Comparison of ENCODE assay signal across 12 cellular contexts in genomic region chr7:18497800-18498199, GRCh38. TPM values are rescaled to one million over a fixed set of nuclear protein-coding genes. Genes with fewer than 3 reads are reported as not detected.
DNase-seq lines count a peak whose midpoint lies in the region; ATAC-seq and TF ChIP-seq lines count a peak whose summit lies in the region.
"Had no signal": no experiment of that assay in that cellular context is flagged by ENCODE, and none has a peak within 500 bp of the region (broad histone marks: within the 10 kb centered on the region; RNA-seq: fewer than 3 reads in every experiment).

No MANE protein-coding gene starts in this region.

- H3K9me3 Mint-ChIP-seq in stimulated activated naive B cell treated with anti-CD40 and anti-IgM and Interleukin-4, amounts not matched to agents 10 μg/mL and 1 μg/mL and 100 μg/mL, for 72 hours = no peaks in the 10 kb centered on the region
- H3K9me3 Mint-ChIP-seq: activated naive CD4-positive, alpha-beta T cell treated with anti-CD3 and anti-CD28 coated beads, Interleukin-2, amount 10 ng/mL, durations not matched to agents 7 days and 5 days had no signal

- H3K36me3 Mint-ChIP-seq in stimulated activated naive B cell treated with anti-CD40 and anti-IgM and Interleukin-4, amounts not matched to agents 10 μg/mL and 1 μg/mL and 100 μg/mL, for 72 hours = peaks cover 15 to 27% of the 10 kb centered on the region in 2 donors
- H3K36me3 Mint-ChIP-seq: activated CD8-positive, alpha-beta memory T cell treated with anti-CD3 and anti-CD28 coated beads, Interleukin-2, amount 10 ng/mL, durations not matched to agents 7 days and 5 days; activated naive CD4-positive, alpha-beta T cell treated with anti-CD3 and anti-CD28 coated beads, Interleukin-2, amount 10 ng/mL, durations not matched to agents 7 days and 5 days had no signal

- peak overlapping the region; percentile 85 for H3K4me2 ChIP-seq in KMS-11

- H3K4me1 Mint-ChIP-seq in stimulated activated naive B cell treated with anti-CD40 and anti-IgM and Interleukin-4, amounts not matched to agents 10 μg/mL and 1 μg/mL and 100 μg/mL, for 72 hours = peaks cover 23 to 49% of the 10 kb centered on the region in 2 donors

- H2AFZ ChIP-seq in KMS-11 (ENCODE audit: low read depth) = no peak overlapping the region

- no peaks in the 10 kb centered on the region for H3K27me3 ChIP-seq in cardiac muscle cell
- H3K27me3 ChIP-seq in KMS-11 (ENCODE audit: insufficient read depth, low read depth) = no peaks in the 10 kb centered on the region
- H3K27me3 ChIP-seq in right cardiac atrium (ENCODE audit: control insufficient read depth, insufficient read depth) = no peaks in the 10 kb centered on the region

- H3K9ac ChIP-seq in KMS-11 = peak overlapping the region; percentile 84; the same call in 1 of the 2 replicates

- H3K27ac Mint-ChIP-seq in stimulated activated naive B cell treated with anti-CD40 and anti-IgM and Interleukin-4, amounts not matched to agents 10 μg/mL and 1 μg/mL and 100 μg/mL, for 72 hours = peak overlapping the region; percentile 91
- H3K27ac Mint-ChIP-seq: activated CD8-positive, alpha-beta memory T cell treated with anti-CD3 and anti-CD28 coated beads, Interleukin-2, amount 10 ng/mL, durations not matched to agents 7 days and 5 days; activated naive CD4-positive, alpha-beta T cell treated with anti-CD3 and anti-CD28 coated beads, Interleukin-2, amount 10 ng/mL, durations not matched to agents 7 days and 5 days had no signal

- H3K4me3 ChIP-seq in cardiac muscle cell (peak overlapping the region; percentile 75), KMS-11 (IDR thresholded peaks at IDR 0.05; ENCODE audit: insufficient read depth, low read depth, low read length) (no peak overlapping the region), right cardiac atrium (ENCODE audit: low read length) (peak overlapping the region; percentile 80)

- ATAC-seq in left ventricle myocardium superior = no peak
- no peak for ATAC-seq in right cardiac atrium
- no peak for ATAC-seq in stimulated activated naive B cell treated with anti-CD40 and anti-IgM and Interleukin-4, amounts not matched to agents 10 μg/mL and 1 μg/mL and 100 μg/mL, for 72 hours (replicated peaks)
- ATAC-seq in GM18868 (IDR thresholded peaks at IDR 0.05; ENCODE audit: unreplicated experiment) = no peak
- ATAC-seq: activated CD8-positive, alpha-beta memory T cell treated with anti-CD3 and anti-CD28 coated beads, Interleukin-2, amount 10 ng/mL, durations not matched to agents 7 days and 5 days had no signal

- H3K27ac ChIP-seq in cardiac muscle cell = peak overlapping the region; percentile 94
- peak overlapping the region; percentile 96 for H3K27ac ChIP-seq in KMS-11
- no peak overlapping the region for H3K27ac ChIP-seq in right cardiac atrium (ENCODE audit: low read length)

- DNase-seq in cardiac muscle cell (ENCODE audit: low read depth in 1 of 2, low spot score in 1 of 2) (no peak), left ventricle myocardium superior (no peak), right cardiac atrium (no peak), KBM-7 (no peak)
- no peak for DNase-seq in stimulated activated naive B cell treated with anti-CD40 and anti-IgM and Interleukin-4, amounts not matched to agents 10 μg/mL and 1 μg/mL and 100 μg/mL, for 72 hours
- no peak for DNase-seq in activated CD4-positive, alpha-beta T cell treated with anti-CD3 and anti-CD28 coated beads for 48 hours
- DNase-seq: activated CD8-positive, alpha-beta memory T cell treated with anti-CD3 and anti-CD28 coated beads, Interleukin-2, amount 10 ng/mL, durations not matched to agents 7 days and 5 days; activated naive CD4-positive, alpha-beta T cell treated with anti-CD3 and anti-CD28 coated beads, Interleukin-2, amount 10 ng/mL, durations not matched to agents 7 days and 5 days; NCI-H2029; nucleus accumbens had no signal

- peaks cover 54% of the 10 kb centered on the region for H3K79me2 ChIP-seq in KMS-11 (ENCODE audit: insufficient read depth, low read depth)

- intact Hi-C loops in left ventricle myocardium superior (cut with micrococcal nuclease) = loop anchor here (10.0 kb wide), 1 partner anchor 143 kb away; no protein-coding TSS in a partner anchor
- intact Hi-C loops in right cardiac atrium (cut with DNase I) = no loop called here

- in situ Hi-C loops in KBM-7 (cut with MboI; ENCODE audit: low pct_unique_long_range_greater_than_20kb, low sequenced_read_pairs) = no loop called here

- H3K4me1 ChIP-seq in cardiac muscle cell (ENCODE audit: low read depth) (peaks cover 51% of the 10 kb centered on the region), KMS-11 (ENCODE audit: low read depth, poor library complexity, severe bottlenecking) (peaks cover 65% of the 10 kb centered on the region), right cardiac atrium (ENCODE audit: control insufficient read depth, insufficient read depth, low read length) (peaks cover 3% of the 10 kb centered on the region)

- no peaks in the 10 kb centered on the region for H3K36me3 ChIP-seq in cardiac muscle cell
- no peaks in the 10 kb centered on the region for H3K36me3 ChIP-seq in KMS-11 (ENCODE audit: insufficient read depth)

- peak overlapping the region; percentile 80 to 81 for H3K4me3 Mint-ChIP-seq in stimulated activated naive B cell treated with anti-CD40 and anti-IgM and Interleukin-4, amounts not matched to agents 10 μg/mL and 1 μg/mL and 100 μg/mL, for 72 hours
- H3K4me3 Mint-ChIP-seq: activated naive CD4-positive, alpha-beta T cell treated with anti-CD3 and anti-CD28 coated beads, Interleukin-2, amount 10 ng/mL, durations not matched to agents 7 days and 5 days had no signal

- no peaks in the 10 kb centered on the region for H3K9me3 ChIP-seq in cardiac muscle cell (ENCODE audit: low read depth)
- H3K9me3 ChIP-seq in right cardiac atrium (ENCODE audit: control insufficient read depth, low read length) = no peaks in the 10 kb centered on the region

- H4K20me1 ChIP-seq in KMS-11 (ENCODE audit: insufficient read depth) = no peaks in the 10 kb centered on the region

- TF ChIP-seq CTCF in cardiac muscle cell (IDR thresholded peaks at IDR 0.05; ENCODE audit: low read depth, low read length) (no peak), KMS-11 (conservative IDR thresholded peaks at IDR 0.05; ENCODE audit: low read depth, low read length) (no peak)

- H3K27me3 Mint-ChIP-seq in stimulated activated naive B cell treated with anti-CD40 and anti-IgM and Interleukin-4, amounts not matched to agents 10 μg/mL and 1 μg/mL and 100 μg/mL, for 72 hours = no peaks in the 10 kb centered on the region
- H3K27me3 Mint-ChIP-seq: activated CD8-positive, alpha-beta memory T cell treated with anti-CD3 and anti-CD28 coated beads, Interleukin-2, amount 10 ng/mL, durations not matched to agents 7 days and 5 days had no signal

RNA-seq across cellular contexts. Expression of gene HDAC9, which starts 2.3 kb away (rescaled TPM):
- total RNA-seq in cardiac muscle cell (61.5 and 101 TPM in 2 replicates), left ventricle myocardium superior (30.7 TPM), right cardiac atrium (10 to 100 TPM; 22.2 to 42.2 (median 28.0) TPM)
- polyA plus RNA-seq in cardiac muscle cell (32.7 and 50.2 TPM in 2 replicates), right cardiac atrium (5.5 TPM)
